8 cellular contexts compared by ENCODE assay signal in genomic region chr17:17738901-17739300, GRCh38. TPM values are rescaled to one million over a fixed set of nuclear protein-coding genes. Genes with fewer than 3 reads are reported as not detected.
DNase-seq lines count a peak whose midpoint lies in the region; ATAC-seq and TF ChIP-seq lines count a peak whose summit lies in the region.
"Had no signal": no experiment of that assay in that cellular context is flagged by ENCODE, and none has a peak within 500 bp of the region (broad histone marks: within the 10 kb centered on the region; RNA-seq: fewer than 3 reads in every experiment).

No MANE protein-coding gene starts in this region.

- H3K36me3 Mint-ChIP-seq in chondrocyte (ENCODE audit: low read depth), result no peaks in the 10 kb centered on the region

- peaks cover 62% of the 10 kb centered on the region for H3K4me1 Mint-ChIP-seq in chondrocyte (ENCODE audit: low read depth)

- H3K9me3 ChIP-seq in Peyer's patch, result no peaks in the 10 kb centered on the region
- no peaks in the 10 kb centered on the region for H3K9me3 ChIP-seq in lung (ENCODE audit: control insufficient read depth in 2 of 2, insufficient read depth in 1 of 2, low read length in 1 of 2)
- H3K9me3 ChIP-seq in stomach smooth muscle (ENCODE audit: control insufficient read depth in 2 of 2, low read length in 2 of 2), result no peaks in the 10 kb centered on the region

- DNase-seq in Peyer's patch, result no peak
- DNase-seq in chondrocyte (ENCODE audit: low spot score), result no peak
- no peak for DNase-seq in lung (ENCODE audit: low spot score)
- DNase-seq in COR-L47 (lab: John Stamatoyannopoulos, UW), result no peak
- no peak for DNase-seq in activated CD4-positive, CD25-positive, alpha-beta regulatory T cell treated with anti-CD3 and anti-CD28 coated beads, Interleukin-2, amount 50 U/mL, for 72 hours
- DNase-seq: NCI-H2081 treated with DMSO at 0.1 percent for 48 hours had no signal

- H3K27ac ChIP-seq in Peyer's patch (peak overlapping the region; percentile 26 to 56 (median 46)), lung (ENCODE audit: low read depth in 1 of 2, low read length in 1 of 2) (peak overlapping the region; percentile 55 to 72), stomach smooth muscle (ENCODE audit: low read length) (peak overlapping the region; percentile 66)

- no peak for TF ChIP-seq CTCF in Peyer's patch (IDR thresholded peaks at IDR 0.05)
- no peak for TF ChIP-seq CTCF in chondrocyte (IDR thresholded peaks at IDR 0.05)
- TF ChIP-seq CTCF in lung (IDR thresholded peaks at IDR 0.05; ENCODE audit: control extremely low read depth, extremely low read depth), result no peak

- H3K27ac Mint-ChIP-seq in chondrocyte (ENCODE audit: unreplicated experiment), result peak overlapping the region; percentile 71

- H3K9me3 Mint-ChIP-seq in chondrocyte (ENCODE audit: low read depth), result no peaks in the 10 kb centered on the region

- no peaks in the 10 kb centered on the region for H3K27me3 ChIP-seq in Peyer's patch
- H3K27me3 ChIP-seq in lung (ENCODE audit: control insufficient read depth, insufficient read depth), result no peaks in the 10 kb centered on the region
- H3K27me3 ChIP-seq in stomach smooth muscle (ENCODE audit: control insufficient read depth in 1 of 2, insufficient read depth in 2 of 2, low read length in 2 of 2), result no peaks in the 10 kb centered on the region

- no peaks in the 10 kb centered on the region for H3K27me3 Mint-ChIP-seq in chondrocyte (ENCODE audit: low read depth)

- peaks cover 0 to 45% (median 9%) of the 10 kb centered on the region in 4 donors for H3K4me1 ChIP-seq in Peyer's patch
- H3K4me1 ChIP-seq in lung (ENCODE audit: control insufficient read depth in 2 of 2, insufficient read depth in 2 of 2, low read length in 2 of 2), result peaks cover 16 to 25% of the 10 kb centered on the region in 2 donors
- H3K4me1 ChIP-seq in stomach smooth muscle (ENCODE audit: control insufficient read depth, insufficient read depth, low read length), result peaks cover 46% of the 10 kb centered on the region

- H3K4me3 Mint-ChIP-seq in chondrocyte (ENCODE audit: unreplicated experiment), result no peak overlapping the region

- H3K9ac ChIP-seq in stomach smooth muscle (ENCODE audit: low read length in 2 of 2), result peak overlapping the region; percentile 35 to 62

- no peaks in the 10 kb centered on the region for H3K36me3 ChIP-seq in Peyer's patch
- no peaks in the 10 kb centered on the region for H3K36me3 ChIP-seq in lung (ENCODE audit: control insufficient read depth in 2 of 2, insufficient read depth in 2 of 2, low read length in 2 of 2)
- no peaks in the 10 kb centered on the region for H3K36me3 ChIP-seq in stomach smooth muscle (ENCODE audit: control insufficient read depth in 2 of 2, insufficient read depth in 2 of 2, low read length in 2 of 2)

- ATAC-seq in lung (ENCODE audit: insufficient read depth, low FRiP score) (peak; percentile 45), GM18867 (IDR thresholded peaks at IDR 0.05; ENCODE audit: unreplicated experiment) (no peak)

- no peak for TF ChIP-seq POLR2A in Peyer's patch (IDR thresholded peaks at IDR 0.05)

- no peak overlapping the region for H3K4me3 ChIP-seq in Peyer's patch
- no peak overlapping the region for H3K4me3 ChIP-seq in lung
- peak overlapping the region in 1 of 2 donors; percentile 29 for H3K4me3 ChIP-seq in stomach smooth muscle (ENCODE audit: low read length in 2 of 2)

- WGBS in lung, 2 donors, result 55 to 66% methylated on average over 8 of the region's 8 CpGs

RNA-seq across cellular contexts. Expression of gene RAI1, which starts 57.6 kb away (rescaled TPM):
- total RNA-seq in Peyer's patch, result 10 to 100 TPM; 12.8 to 51.2 (median 47.6) TPM
- 24.0 to 28.7 TPM (median 28.6 TPM) in 3 replicates for total RNA-seq in chondrocyte
- total RNA-seq in lung, result 10 to 100 TPM; 41.6 to 44.4 TPM
- polyA plus RNA-seq in lung, result 10 to 100 TPM; 14.5 to 15.1 TPM
